ENCODE assay signal across 8 cellular contexts in the genomic region with DNA sequence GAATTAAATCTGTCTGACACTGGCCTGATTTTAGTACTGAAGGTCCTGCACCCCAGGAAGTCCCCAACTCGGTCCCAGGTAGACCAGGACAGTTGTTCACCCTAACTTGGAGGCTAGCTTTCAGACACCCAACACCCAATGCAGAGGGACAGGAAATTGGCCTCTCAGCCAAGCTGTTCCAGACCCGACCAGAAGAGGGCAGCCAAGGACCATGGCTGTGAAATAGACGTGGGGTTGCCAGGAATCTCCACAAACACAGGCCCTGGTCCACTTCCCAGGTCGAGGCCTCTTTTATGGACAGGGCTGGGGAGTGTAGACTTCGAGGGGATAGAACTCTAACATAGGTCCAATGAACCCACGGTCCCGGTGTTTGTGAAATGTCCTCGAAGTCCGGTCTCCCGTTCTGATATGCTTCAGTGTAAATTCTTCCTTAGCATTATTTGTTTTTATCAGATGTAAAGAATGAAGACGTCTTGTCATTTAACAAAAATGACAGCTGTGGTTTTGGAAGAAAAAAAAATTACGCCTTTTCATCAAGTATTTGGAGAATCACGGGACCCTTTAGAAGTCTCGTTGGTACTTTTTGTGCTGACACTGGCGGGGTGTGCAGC.
DNase-seq lines count a peak whose midpoint lies in the region; ATAC-seq and TF ChIP-seq lines count a peak whose summit lies in the region.

No MANE protein-coding gene starts in this region.

- POLR2A ChIA-PET in BJ (lab: Charles Lee), result no interaction called here

- DNase-seq in BJ (ENCODE audit: low read depth) (peak; percentile 9), NCI-H2196 treated with DMSO at 0.1 percent for 48 hours (lab: John Stamatoyannopoulos, UW; ENCODE audit: unreplicated experiment) (peak; percentile 32), foreskin fibroblast (peak; percentile 11 to 75), omental fat pad (ENCODE audit: low spot score) (peak; percentile 84)
- peak in 2 of 3 experiments; percentile 23 to 33 for DNase-seq in activated CD8-positive, alpha-beta memory T cell treated with anti-CD3 and anti-CD28 coated beads for 48 hours (ENCODE audit: low read depth in 2 of 3, low spot score in 2 of 3)

- CTCF ChIA-PET in BJ (lab: Yijun Ruan, JAX), result interaction anchor here (0.7 to 5.3 kb wide), 18 partner anchors 9 to 545 kb away, joined by 3 to 76 read pairs (median 6); a partner anchor contains a TSS

- no peak overlapping the region for H3K4me3 ChIP-seq in BJ (ENCODE audit: low read depth, low read length)
- H3K4me3 ChIP-seq in foreskin fibroblast (ENCODE audit: low read depth in 1 of 2, low read length in 2 of 2), result no peak overlapping the region

- H3K36me3 ChIP-seq in BJ (ENCODE audit: control insufficient read depth, insufficient read depth, low read length), result no peaks in the 10 kb centered on the region

- TF ChIP-seq CTCF in BJ (IDR thresholded peaks at IDR 0.05; ENCODE audit: insufficient read depth, low read depth, low read length), result peak; percentile 99
- TF ChIP-seq CTCF in foreskin fibroblast (IDR thresholded peaks at IDR 0.05; ENCODE audit: low read depth, low read length), result peak; percentile 90
- TF ChIP-seq CTCF in omental fat pad (IDR thresholded peaks at IDR 0.05), result peak in 1 of 3 donors; percentile 85

- ATAC-seq in GM18858 (IDR thresholded peaks at IDR 0.05; ENCODE audit: unreplicated experiment), result peak; percentile 67
- ATAC-seq in HG03064 (IDR thresholded peaks at IDR 0.05; ENCODE audit: low read depth, unreplicated experiment), result peak; percentile 82
- ATAC-seq in omental fat pad (ENCODE audit: low FRiP score), result peak; percentile 72
- ATAC-seq in HG03520 (IDR thresholded peaks at IDR 0.05; ENCODE audit: unreplicated experiment), result no peak

- H3K27me3 ChIP-seq in BJ (ENCODE audit: control insufficient read depth, insufficient read depth, low read length), result no peaks in the 10 kb centered on the region

Comparison
In these comparisons a context has a peak if more than half of its experiments do, and no peak if none do; other contexts are left out.
1. DNase-seq: peak in every context shown above with its lines; median percentile 84 in omental fat pad; 43 in foreskin fibroblast; 32 in NCI-H2196 treated with DMSO at 0.1 percent for 48 hours; 28 in activated CD8-positive, alpha-beta memory T cell treated with anti-CD3 and anti-CD28 coated beads for 48 hours; 9 in BJ.